Comparison of ENCODE assay signal across 1 cellular context in genomic region chr13:78121001-78121400, GRCh38.
TF ChIP-seq lines count a peak whose summit lies in the region.

No MANE protein-coding gene starts in this region.

TF ChIP-seq in endothelial cell of umbilical vein, 7 proteins besides CTCF, POLR2A, EP300 and RAD21:
- no peak for TF ChIP-seq MYC (IDR thresholded peaks at IDR 0.05; ENCODE audit: low read depth, low read length)
- no peak for TF ChIP-seq POLR2AphosphoS5 (IDR thresholded peaks at IDR 0.05; ENCODE audit: insufficient read depth, low read depth, low read length)
- no peak for TF ChIP-seq MAX (IDR thresholded peaks at IDR 0.05; ENCODE audit: insufficient read depth, insufficient read length)
- TF ChIP-seq FOS (IDR thresholded peaks at IDR 0.05; ENCODE audit: borderline replicate concordance, insufficient read depth, low read length): no peak
- no peak for TF ChIP-seq JUN (IDR thresholded peaks at IDR 0.05; ENCODE audit: borderline replicate concordance, insufficient read depth, insufficient read length, low read depth)
- no peak for TF ChIP-seq GATA2 (IDR thresholded peaks at IDR 0.05; ENCODE audit: insufficient read depth, insufficient read length, low read depth, low read length)
- TF ChIP-seq EZH2 (IDR thresholded peaks at IDR 0.05; ENCODE audit: borderline replicate concordance, low read depth, low read length, severe bottlenecking): no peak
